Comparison of ENCODE assay signal across 2 cellular contexts in genomic region chr10:47323087-47323486, GRCh38.
TF ChIP-seq lines count a peak whose summit lies in the region.

No MANE protein-coding gene starts in this region.

TF ChIP-seq in liver, 16 proteins besides CTCF, POLR2A, EP300 and RAD21:
- TF ChIP-seq HNF4G (IDR thresholded peaks at IDR 0.05), result no peak
TF ChIP-seq in liver: peak in this region for 0.

TF ChIP-seq in HepG2, 621 proteins besides CTCF, POLR2A, EP300 and RAD21:
- no peak for TF ChIP-seq TP53 (CRISPR knock-in tag; conservative IDR thresholded peaks at IDR 0.05)
TF ChIP-seq in HepG2: peak in this region for 0.
